Comparison of ENCODE assay signal across 17 cellular contexts in genomic region chr1:68180441-68181164, GRCh38. TPM values are rescaled to one million over a fixed set of nuclear protein-coding genes. Genes with fewer than 3 reads are reported as not detected.
DNase-seq lines count a peak whose midpoint lies in the region; ATAC-seq, FAIRE-seq and TF ChIP-seq lines count a peak whose summit lies in the region.
"Had no signal": no experiment of that assay in that cellular context is flagged by ENCODE, and none has a peak within 500 bp of the region (broad histone marks: within the 10 kb centered on the region; RNA-seq: fewer than 3 reads in every experiment).

No MANE protein-coding gene starts in this region.

- no peaks in the 10 kb centered on the region for H3F3A ChIP-seq in GM23338 (replicated peaks; ENCODE audit: low read depth)

- H3K4me1 Mint-ChIP-seq in GM23338: no peaks in the 10 kb centered on the region
- H3K4me1 Mint-ChIP-seq: T-helper 17 cell had no signal

- H3K4me1 ChIP-seq in small intestine (ENCODE audit: control insufficient read depth in 2 of 2, insufficient read depth in 1 of 2, low read depth in 1 of 2, low read length in 1 of 2): peaks cover 0 to 17% of the 10 kb centered on the region in 2 donors
- H3K4me1 ChIP-seq in uterus: no peaks in the 10 kb centered on the region
- H3K4me1 ChIP-seq in GM23338 (ENCODE audit: insufficient read depth): no peaks in the 10 kb centered on the region
- H3K4me1 ChIP-seq: parathyroid adenoma had no signal

- peak; percentile 34 for DNase-seq in GM12865 (ENCODE audit: low read depth)
- DNase-seq in small intestine: no peak
- no peak for DNase-seq in stimulated activated naive CD4-positive, alpha-beta T cell treated with Interleukin-2 at 50 U/mL for 16 hours (lab: John Stamatoyannopoulos, UW)
- no peak for DNase-seq in uterus
- no peak for DNase-seq in GM23338 (ENCODE audit: low spot score)
- DNase-seq: activated CD4-positive, alpha-beta T cell treated with anti-CD3 and anti-CD28 coated beads for 48 hours; MG63; NCI-H226; Peyer's patch; T-helper 17 cell had no signal

- H3K27ac ChIP-seq in small intestine (ENCODE audit: low read depth in 1 of 2, low read length in 1 of 2): no peak overlapping the region
- no peak overlapping the region for H3K27ac ChIP-seq in uterus
- no peak overlapping the region for H3K27ac ChIP-seq in GM23338 (ENCODE audit: low read depth)
- H3K27ac ChIP-seq: parathyroid adenoma, Peyer's patch, vagina had no signal

- no peak for TF ChIP-seq POLR2A in uterus (IDR thresholded peaks at IDR 0.05)

- H3K4me3 ChIP-seq in GM12865 (ENCODE audit: low read depth, low read length) (no peak overlapping the region), small intestine (ENCODE audit: low read depth in 1 of 2, low read length in 2 of 2) (no peak overlapping the region), uterus (no peak overlapping the region), GM23338 (no peak overlapping the region)
- H3K4me3 ChIP-seq: MG63, Peyer's patch, vagina had no signal

- no peaks in the 10 kb centered on the region for H3K9me3 ChIP-seq in small intestine (ENCODE audit: control insufficient read depth, low read depth)
- no peaks in the 10 kb centered on the region for H3K9me3 ChIP-seq in uterus
- H3K9me3 ChIP-seq: MG63, Peyer's patch, vagina had no signal

- intact Hi-C loops in uterus (cut with DNase I; ENCODE audit: low total_unique reads): no loop called here

- no peaks in the 10 kb centered on the region for H3K36me3 ChIP-seq in small intestine (ENCODE audit: control insufficient read depth in 2 of 2, insufficient read depth in 2 of 2, low read length in 2 of 2)
- no peaks in the 10 kb centered on the region for H3K36me3 ChIP-seq in uterus
- no peaks in the 10 kb centered on the region for H3K36me3 ChIP-seq in GM23338 (ENCODE audit: insufficient read depth)
- H3K36me3 ChIP-seq: MG63, Peyer's patch, vagina had no signal

- no peaks in the 10 kb centered on the region for H3K36me3 Mint-ChIP-seq in GM23338 (ENCODE audit: low read depth)

- TF ChIP-seq CTCF in GM12865 (IDR thresholded peaks at IDR 0.05; ENCODE audit: insufficient read depth, low read depth, low read length, missing control alignments) (no peak), uterus (IDR thresholded peaks at IDR 0.05) (no peak), GM23338 (conservative IDR thresholded peaks at IDR 0.05; ENCODE audit: low read depth in 2 of 2) (no peak)

- H3K27ac Mint-ChIP-seq in GM23338: no peak overlapping the region
- H3K27ac Mint-ChIP-seq: mesothelial cell of epicardium, T-helper 17 cell had no signal

- peak; percentile 48 for ATAC-seq in GM19397 (IDR thresholded peaks at IDR 0.05; ENCODE audit: unreplicated experiment)
- peak; percentile 47 for ATAC-seq in HG02763 (IDR thresholded peaks at IDR 0.05; ENCODE audit: unreplicated experiment)
- peak; percentile 45 for ATAC-seq in HG03520 (IDR thresholded peaks at IDR 0.05; ENCODE audit: unreplicated experiment)
- no peak for ATAC-seq in GM23338
- ATAC-seq: T-helper 17 cell had no signal

- H3K4me2 ChIP-seq in GM23338: no peak overlapping the region

- no peaks in the 10 kb centered on the region for H3K79me2 ChIP-seq in GM23338 (replicated peaks; ENCODE audit: insufficient read depth)
- H3K79me2 ChIP-seq: parathyroid adenoma had no signal

- H3K9me2 ChIP-seq in GM23338 (ENCODE audit: insufficient read depth): no peaks in the 10 kb centered on the region

- H3K27me3 ChIP-seq in small intestine (ENCODE audit: control insufficient read depth in 2 of 2, insufficient read depth in 2 of 2, low read length in 2 of 2) (no peaks in the 10 kb centered on the region), uterus (no peaks in the 10 kb centered on the region), GM23338 (ENCODE audit: insufficient read depth) (no peaks in the 10 kb centered on the region)
- H3K27me3 ChIP-seq: MG63, Peyer's patch, vagina had no signal

- no peaks in the 10 kb centered on the region for H3K27me3 Mint-ChIP-seq in GM23338 (ENCODE audit: insufficient read depth, low read depth, poor library complexity)

- H3K4me3 Mint-ChIP-seq in GM23338: no peak overlapping the region
- H3K4me3 Mint-ChIP-seq: mesothelial cell of epicardium, T-helper 17 cell had no signal

- H3K9me3 Mint-ChIP-seq in GM23338: no peaks in the 10 kb centered on the region
- H3K9me3 Mint-ChIP-seq: mesothelial cell of epicardium had no signal

- FAIRE-seq in small intestine (lab: Jason Lieb, UNC): no peak
- FAIRE-seq: astrocyte had no signal

- H4K20me1 ChIP-seq in GM23338 (replicated peaks; ENCODE audit: insufficient read depth): no peaks in the 10 kb centered on the region

- no peak overlapping the region for H2AFZ ChIP-seq in GM23338
- H2AFZ ChIP-seq: parathyroid adenoma had no signal

TF ChIP-seq in GM23338, 12 proteins besides CTCF, POLR2A, EP300 and RAD21 (continues in another document):
- TF ChIP-seq POLR2AphosphoS5 (IDR thresholded peaks at IDR 0.05; ENCODE audit: low read depth): no peak
- TF ChIP-seq ZNF114 (CRISPR knock-in tag; IDR thresholded peaks at IDR 0.05): no peak
- no peak for TF ChIP-seq CREB1 (CRISPR knock-in tag; IDR thresholded peaks at IDR 0.05; ENCODE audit: low read depth)
- no peak for TF ChIP-seq JUNB (IDR thresholded peaks at IDR 0.05; ENCODE audit: unreplicated experiment)
- no peak for TF ChIP-seq NANOG (IDR thresholded peaks at IDR 0.05; ENCODE audit: borderline replicate concordance)
- TF ChIP-seq EZH2 (IDR thresholded peaks at IDR 0.05; ENCODE audit: low read depth, unreplicated experiment): no peak
- no peak for TF ChIP-seq EZH2phosphoT487 (IDR thresholded peaks at IDR 0.05; ENCODE audit: unreplicated experiment)
- no peak for TF ChIP-seq ZNF462 (CRISPR knock-in tag; IDR thresholded peaks at IDR 0.05)

RNA-seq across cellular contexts. Expression of gene WLS, which starts 51.7 kb away (rescaled TPM):
- polyA plus RNA-seq in small intestine (10 to 100 TPM in 1 of 3 donors, 1 to 10 TPM in 2; 2.2 to 39.2 (median 5.7) TPM), GM23338 (2016; fragmentation: Nextera tagmentation; extraction: Ambion mirVana) (0.73 and 0.87 TPM in 2 replicates)
- total RNA-seq in uterus: 100 to 1,000 TPM in 2 of 4 donors, 10 to 100 TPM in 2; 44.1 to 160 (median 76.8) TPM
- total RNA-seq in GM23338 (2014; rRNA removed; shearing (Covaris generic)): 1.2 and 2.7 TPM in 2 replicates

Comparison
In these comparisons a context has a peak if more than half of its experiments do, and no peak if none do; other contexts are left out.
1. RNA of gene WLS, which starts 51.7 kb away (total RNA-seq): 44.1 to 160 TPM in uterus; 1.2 to 2.7 TPM in GM23338; every median in the first group is over 10 times any median in the second.